Comparison of ENCODE assay signal across 30 cellular contexts in the genomic region with DNA sequence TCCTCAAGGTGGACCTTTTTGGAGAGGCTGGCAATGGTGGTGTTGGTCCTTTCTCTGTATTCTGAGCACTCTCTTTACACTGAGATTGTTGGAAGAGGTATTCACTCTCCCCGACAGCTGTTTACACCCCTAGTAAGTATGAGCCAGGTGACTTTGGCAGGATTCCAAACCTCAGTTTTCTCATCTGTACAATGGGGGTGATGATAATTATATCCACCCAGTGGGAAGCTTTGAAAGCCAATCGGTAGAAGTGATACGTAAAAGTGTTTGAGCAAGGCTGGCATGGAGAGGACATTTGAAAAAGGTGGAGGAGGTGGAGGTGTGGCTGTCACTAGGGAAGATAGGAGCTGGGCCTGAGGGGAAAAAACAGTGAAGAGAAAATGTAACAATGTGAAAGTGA. TPM values are rescaled to one million over a fixed set of nuclear protein-coding genes. Genes with fewer than 3 reads are reported as not detected.
"Had no signal": no experiment of that assay in that cellular context is flagged by ENCODE, and none has a peak within 500 bp of the region (broad histone marks: within the 10 kb centered on the region; RNA-seq: fewer than 3 reads in every experiment).

No MANE protein-coding gene starts in this region.

- H3K27ac ChIP-seq: colonic mucosa, epithelial cell of prostate, esophagus squamous epithelium, gastrocnemius medialis, heart right ventricle, left lung, lower lobe of right lung had no signal

- ATAC-seq: effector memory CD8-positive, alpha-beta T cell; esophagus mucosa; gastrocnemius medialis; heart right ventricle; left cardiac atrium; left lung; left ventricle myocardium superior; lower lobe of right lung; mucosa of descending colon had no signal

- H3K4me3 ChIP-seq: colonic mucosa, esophagus squamous epithelium, gastrocnemius medialis, heart right ventricle, left lung, lower lobe of right lung, mucosa of descending colon had no signal

- FAIRE-seq: endometrium, islet of Langerhans, keratinocyte had no signal

- H3K27me3 ChIP-seq: colonic mucosa, esophagus squamous epithelium, gastrocnemius medialis, heart right ventricle, left lung had no signal

- DNase-seq: colonic mucosa; cortex of kidney; effector CD8-positive, alpha-beta T cell; effector memory CD8-positive, alpha-beta T cell; endodermal cell; erythroblast; esophagus squamous epithelium; foreskin fibroblast; foreskin melanocyte; gastrocnemius medialis; glutamatergic neuron; head of caudate nucleus; heart right ventricle; hippocampal formation; immature natural killer cell; left cardiac atrium; left lung; left ventricle myocardium superior; lower lobe of right lung; mesenchymal stem cell; mucosa of descending colon; naive B cell had no signal

- H3K9me3 ChIP-seq: colonic mucosa, esophagus squamous epithelium, gastrocnemius medialis, heart right ventricle, left lung, lower lobe of right lung, mucosa of descending colon had no signal

- H3K4me1 ChIP-seq: colonic mucosa, esophagus squamous epithelium, gastrocnemius medialis, heart right ventricle, lower lobe of right lung had no signal

- H3K36me3 ChIP-seq: colonic mucosa, esophagus squamous epithelium, gastrocnemius medialis, heart right ventricle, left lung, lower lobe of right lung had no signal

RNA-seq across cellular contexts. Expression of gene ISM1, which starts 35.5 kb away (rescaled TPM):
- total RNA-seq: kidney epithelial cell, lung microvascular endothelial cell, myocyte had no signal
